Comparison of ENCODE assay signal across 14 cellular contexts in genomic region chr12:45863332-45863731, GRCh38.
DNase-seq lines count a peak whose midpoint lies in the region; ATAC-seq and TF ChIP-seq lines count a peak whose summit lies in the region.
"Had no signal": no experiment of that assay in that cellular context is flagged by ENCODE, and none has a peak within 500 bp of the region (broad histone marks: within the 10 kb centered on the region; RNA-seq: fewer than 3 reads in every experiment).

No MANE protein-coding gene starts in this region.

- TF ChIP-seq CTCF in 22Rv1 (IDR thresholded peaks at IDR 0.05), result no peak
- no peak for TF ChIP-seq CTCF in fibroblast of villous mesenchyme (IDR thresholded peaks at IDR 0.05; ENCODE audit: insufficient read depth, low read depth, low read length)

- no peak for TF ChIP-seq EP300 in Ishikawa (IDR thresholded peaks at IDR 0.05; ENCODE audit: borderline replicate concordance)

- no peak for ATAC-seq in GM21381 (IDR thresholded peaks at IDR 0.05; ENCODE audit: unreplicated experiment)
- ATAC-seq: CD8-positive, alpha-beta T cell had no signal

- peaks cover 46% of the 10 kb centered on the region for H3K36me3 Mint-ChIP-seq in T-helper 2 cell treated with Interferon-gamma antibody and Interleukin-4, amounts not matched to agents 5 μg/mL and 100 μg/mL, for 36 hours (ENCODE audit: low read depth)

- no peaks in the 10 kb centered on the region for H3K27me3 Mint-ChIP-seq in T-helper 2 cell treated with Interferon-gamma antibody and Interleukin-4, amounts not matched to agents 5 μg/mL and 100 μg/mL, for 36 hours (ENCODE audit: low read depth)

- no peak overlapping the region for H3K4me3 Mint-ChIP-seq in T-helper 2 cell treated with Interferon-gamma antibody and Interleukin-4, amounts not matched to agents 5 μg/mL and 100 μg/mL, for 36 hours
- H3K4me3 Mint-ChIP-seq: CD14-positive monocyte; CD8-positive, alpha-beta T cell; HFFc6 had no signal

- no peak for TF ChIP-seq RAD21 in Ishikawa (IDR thresholded peaks at IDR 0.05; ENCODE audit: low read depth)

- H3K4me3 ChIP-seq in fibroblast of villous mesenchyme (ENCODE audit: low read depth, low read length), result no peak overlapping the region

- peaks cover 5% of the 10 kb centered on the region for H3K4me1 Mint-ChIP-seq in T-helper 2 cell treated with Interferon-gamma antibody and Interleukin-4, amounts not matched to agents 5 μg/mL and 100 μg/mL, for 36 hours (ENCODE audit: low read depth)
- H3K4me1 Mint-ChIP-seq: CD14-positive monocyte had no signal

- DNase-seq in amniotic epithelial cell (ENCODE audit: low read depth) (peak; percentile 47), fibroblast of villous mesenchyme (ENCODE audit: low read depth) (peak; percentile 23), NCI-H1694 (lab: John Stamatoyannopoulos, UW) (no peak)
- DNase-seq in T-helper 2 cell treated with Interferon-gamma antibody and Interleukin-4, amounts not matched to agents 5 μg/mL and 100 μg/mL, for 36 hours (ENCODE audit: low spot score), result no peak
- DNase-seq: Caco-2; CD8-positive, alpha-beta T cell; DND-41; GDM1; HCEC 1CT; HFFc6 had no signal

- no peaks in the 10 kb centered on the region for H3K9me3 Mint-ChIP-seq in T-helper 2 cell treated with Interferon-gamma antibody and Interleukin-4, amounts not matched to agents 5 μg/mL and 100 μg/mL, for 36 hours
- H3K9me3 Mint-ChIP-seq: CD14-positive monocyte; CD8-positive, alpha-beta T cell; HFFc6 had no signal

- peak overlapping the region; percentile 2 for H3K27ac ChIP-seq in 22Rv1

- no peak overlapping the region for H3K27ac Mint-ChIP-seq in T-helper 2 cell treated with Interferon-gamma antibody and Interleukin-4, amounts not matched to agents 5 μg/mL and 100 μg/mL, for 36 hours
- H3K27ac Mint-ChIP-seq: CD14-positive monocyte, HFFc6 had no signal

TF ChIP-seq in Ishikawa, 13 proteins besides CTCF, POLR2A, EP300 and RAD21:
- TF ChIP-seq NFIC (IDR thresholded peaks at IDR 0.05) (no peak), USF1 (IDR thresholded peaks at IDR 0.05) (no peak), TCF12 (IDR thresholded peaks at IDR 0.05; ENCODE audit: low read depth) (no peak), ZBTB7A (IDR thresholded peaks at IDR 0.05; ENCODE audit: low read depth) (no peak), MAX (IDR thresholded peaks at IDR 0.05) (no peak), REST (IDR thresholded peaks at IDR 0.05; ENCODE audit: low read depth) (no peak), CEBPB (IDR thresholded peaks at IDR 0.05) (peak; percentile 21; the same call in 1 of the 2 replicates), TEAD4 (IDR thresholded peaks at IDR 0.05) (no peak), EGR1 (IDR thresholded peaks at IDR 0.05) (no peak)

Comparison
In these comparisons a context has a peak if more than half of its experiments do, and no peak if none do; other contexts are left out.
1. DNase-seq: peak in amniotic epithelial cell (single experiment) and fibroblast of villous mesenchyme (single experiment); none in T-helper 2 cell treated with Interferon-gamma antibody and Interleukin-4, amounts not matched to agents 5 μg/mL and 100 μg/mL, for 36 hours (single experiment) and NCI-H1694 (single experiment).